ENCODE assay signal across 10 cellular contexts in genomic region chr19:53927745-53928144, GRCh38. TPM values are rescaled to one million over a fixed set of nuclear protein-coding genes. Genes with fewer than 3 reads are reported as not detected.
DNase-seq lines count a peak whose midpoint lies in the region; ATAC-seq and TF ChIP-seq lines count a peak whose summit lies in the region.
"Had no signal": no experiment of that assay in that cellular context is flagged by ENCODE, and none has a peak within 500 bp of the region (broad histone marks: within the 10 kb centered on the region; RNA-seq: fewer than 3 reads in every experiment).

No MANE protein-coding gene starts in this region.

- no peaks in the 10 kb centered on the region for H3K79me2 ChIP-seq in hepatocyte

- no peaks in the 10 kb centered on the region for H3K27me3 Mint-ChIP-seq in WTC11 (ENCODE audit: low read depth)

- no peaks in the 10 kb centered on the region for H4K20me1 ChIP-seq in hepatocyte (ENCODE audit: insufficient read depth, poor library complexity, severe bottlenecking)

- H3K4me3 Mint-ChIP-seq in WTC11: no peak overlapping the region

- no peaks in the 10 kb centered on the region for H3K9me2 ChIP-seq in hepatocyte (replicated peaks; ENCODE audit: insufficient read depth)

- peaks cover 6% of the 10 kb centered on the region for H3K4me1 Mint-ChIP-seq in WTC11
- H3K4me1 Mint-ChIP-seq: IgD-negative memory B cell had no signal

- peak overlapping the region; percentile 7 for H3K27ac Mint-ChIP-seq in WTC11
- H3K27ac Mint-ChIP-seq: IgD-negative memory B cell had no signal

- no peaks in the 10 kb centered on the region for H3K36me3 ChIP-seq in hepatocyte (replicated peaks; ENCODE audit: insufficient read depth, low read depth)

- peak; percentile 94 for ATAC-seq in WTC11
- ATAC-seq in HG02870 (IDR thresholded peaks at IDR 0.05; ENCODE audit: unreplicated experiment): no peak

- DNase-seq in AG20443 (ENCODE audit: low spot score) (peak; percentile 73), HT-29 (ENCODE audit: low spot score) (peak; percentile 79), WTC11 (ENCODE audit: low spot score) (peak; percentile 88), hepatocyte (ENCODE audit: low spot score) (peak; percentile 86), ureter (ENCODE audit: low spot score) (no peak), nucleus accumbens (lab: John Stamatoyannopoulos, UW) (no peak), NCI-H526 treated with DMSO at 0.1 percent for 48 hours (lab: John Stamatoyannopoulos, UW) (no peak)

- H3K27ac ChIP-seq in hepatocyte: no peak overlapping the region

- POLR2A ChIA-PET in WTC11 (lab: Charles Lee): interaction anchor here (1.0 to 1.5 kb wide), 3 partner anchors 14 to 20 kb away, joined by 3 to 6 read pairs (median 3); no protein-coding TSS in a partner anchor

- no peaks in the 10 kb centered on the region for H3K9me3 ChIP-seq in hepatocyte (ENCODE audit: low read depth)

- peaks cover 7% of the 10 kb centered on the region; the same call in 1 of the 2 replicates for H3K9me3 Mint-ChIP-seq in WTC11

- no peak overlapping the region for H3K4me3 ChIP-seq in hepatocyte

- peaks cover 57% of the 10 kb centered on the region for H3K36me3 Mint-ChIP-seq in WTC11

- no peak overlapping the region for H3K4me2 ChIP-seq in hepatocyte

- TF ChIP-seq CTCF in WTC11 (IDR thresholded peaks at IDR 0.05) (no peak), hepatocyte (IDR thresholded peaks at IDR 0.05; ENCODE audit: poor library complexity) (no peak)

- H2AFZ ChIP-seq in hepatocyte: no peak overlapping the region

- no peaks in the 10 kb centered on the region for H3K27me3 ChIP-seq in hepatocyte

- WGBS in hepatocyte (ENCODE audit: low lambda C conversion rate, missing lambda C conversion rate): 37% methylated on average over 8 of the region's 8 CpGs

- CTCF ChIA-PET in WTC11 (lab: Charles Lee): interaction anchor here (0.7 to 2.8 kb wide), 7 partner anchors 15 to 135 kb away, joined by 3 to 42 read pairs (median 4); no protein-coding TSS in a partner anchor

- no peaks in the 10 kb centered on the region for H3K4me1 ChIP-seq in hepatocyte (ENCODE audit: insufficient read depth)

TF ChIP-seq in WTC11, 78 proteins besides CTCF, POLR2A, EP300 and RAD21:
- 0 out of 2 replicates have a peak, but pooled peaks have one; percentile 19 for TF ChIP-seq FOXP4 (CRISPR knock-in tag; IDR thresholded peaks at IDR 0.05)
- TF ChIP-seq TEAD1 (CRISPR knock-in tag; IDR thresholded peaks at IDR 0.05): peak; percentile 69; the same call in 1 of the 2 replicates
- no peak for TF ChIP-seq PRRX2 (CRISPR knock-in tag; IDR thresholded peaks at IDR 0.05)
- no peak for TF ChIP-seq FOXP1 (CRISPR knock-in tag; IDR thresholded peaks at IDR 0.05; ENCODE audit: borderline replicate concordance)
- TF ChIP-seq TP53 (CRISPR knock-in tag; IDR thresholded peaks at IDR 0.05): peak; percentile 71; the same call in 1 of the 2 replicates
- TF ChIP-seq NR1H2 (CRISPR knock-in tag; IDR thresholded peaks at IDR 0.05): no peak
- 0 out of 2 replicates have a peak, but pooled peaks have one; percentile 19 for TF ChIP-seq SMAD4 (CRISPR knock-in tag; IDR thresholded peaks at IDR 0.05)
- TF ChIP-seq FOXK1 (CRISPR knock-in tag; IDR thresholded peaks at IDR 0.05): peak; percentile 30; the same call in 1 of the 2 replicates
- 0 out of 2 replicates have a peak, but pooled peaks have one; percentile 30 for TF ChIP-seq TEAD4 (CRISPR knock-in tag; IDR thresholded peaks at IDR 0.05)
- TF ChIP-seq ZNF232 (CRISPR knock-in tag; IDR thresholded peaks at IDR 0.05): peak; percentile 90; the same call in 1 of the 2 replicates
- 0 out of 2 replicates have a peak, but pooled peaks have one; percentile 43 for TF ChIP-seq ETV6 (CRISPR knock-in tag; IDR thresholded peaks at IDR 0.05)
- peak; percentile 38; the same call in 1 of the 2 replicates for TF ChIP-seq USF1 (CRISPR knock-in tag; IDR thresholded peaks at IDR 0.05)

RNA-seq across cellular contexts. Expression of gene CACNG7, which starts 18.7 kb away (rescaled TPM):
- not detected in 2 replicates for total RNA-seq in HT-29 (2014; rRNA removed; shearing (Covaris generic))
- total RNA-seq in WTC11 (2021) (33.3 to 44.1 TPM (median 43.2 TPM) in 3 replicates), hepatocyte (0.90 and 1.4 TPM in 2 replicates), ureter (not detected)
- 0.12 and 0.31 TPM in 2 replicates for polyA plus RNA-seq in hepatocyte
- polyA plus RNA-seq: adipose tissue, IgD-negative memory B cell had no signal

RNA-seq across cellular contexts. Expression of gene CACNG8, which starts 35.0 kb away (rescaled TPM):
- 0.10 and 0.86 TPM in 2 replicates for total RNA-seq in HT-29 (2014; rRNA removed; shearing (Covaris generic))
- total RNA-seq in WTC11 (2021) (12.5 to 15.7 TPM (median 15.1 TPM) in 3 replicates), hepatocyte (0.13 TPM in 1 of 2 replicates, not detected in the other), ureter (0.08 TPM)
- polyA plus RNA-seq in hepatocyte: 0.06 TPM in 1 of 2 replicates, not detected in the other
- polyA plus RNA-seq: IgD-negative memory B cell had no signal

RNA-seq across cellular contexts. Expression of gene PRKCG, which starts 45.7 kb away (rescaled TPM):
- total RNA-seq in HT-29 (2014; rRNA removed; shearing (Covaris generic)): 0.03 and 0.05 TPM in 2 replicates
- total RNA-seq in WTC11 (2021): 23.0 to 30.0 TPM (median 27.5 TPM) in 3 replicates
- total RNA-seq in hepatocyte: not detected in 2 replicates
- polyA plus RNA-seq in hepatocyte: 0.18 and 0.68 TPM in 2 replicates
- not detected for total RNA-seq in ureter
- polyA plus RNA-seq: IgD-negative memory B cell had no signal

Comparison
In these comparisons a context has a peak if more than half of its experiments do, and no peak if none do; other contexts are left out.
1. DNase-seq: peak in AG20443 (single experiment), HT-29 (single experiment), WTC11 (single experiment) and hepatocyte (single experiment); none in ureter (single experiment), nucleus accumbens (0 of 56) and NCI-H526 treated with DMSO at 0.1 percent for 48 hours (single experiment).
2. RNA of gene CACNG7, which starts 18.7 kb away (total RNA-seq): 33.3 to 44.1 TPM in WTC11; 0.90 to 1.4 TPM in hepatocyte, not detected in HT-29 and not detected in ureter (single experiment); every median in the first group is over 10 times any median in the second.
3. RNA of gene PRKCG, which starts 45.7 kb away (total RNA-seq): 23.0 to 30.0 TPM in WTC11; not detected in hepatocyte, not detected in ureter (single experiment) and 0.03 to 0.05 TPM in HT-29; every median in the first group is over 10 times any median in the second.